Comparison of ENCODE assay signal across 19 cellular contexts in the genomic region with DNA sequence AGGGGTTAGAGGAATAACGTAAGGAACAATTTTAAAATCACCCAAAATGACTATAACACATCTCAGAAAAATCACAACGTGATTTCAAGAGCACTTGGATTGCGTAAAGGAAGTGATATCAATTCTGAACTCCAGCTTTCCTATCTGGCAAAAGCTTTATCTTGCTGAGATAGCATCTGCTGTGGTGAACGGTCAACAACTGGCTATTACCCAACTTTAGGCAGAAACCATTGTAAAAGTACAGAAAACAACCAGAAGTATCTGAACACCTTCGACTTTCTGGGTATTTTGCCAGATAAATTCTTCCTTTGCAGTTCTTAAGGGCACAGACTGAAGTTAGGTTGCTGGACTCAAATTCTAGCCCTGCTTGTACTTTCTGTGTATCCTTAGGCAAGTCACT. TPM values are rescaled to one million over a fixed set of nuclear protein-coding genes. Genes with fewer than 3 reads are reported as not detected.
DNase-seq lines count a peak whose midpoint lies in the region; ATAC-seq and TF ChIP-seq lines count a peak whose summit lies in the region.
"Had no signal": no experiment of that assay in that cellular context is flagged by ENCODE, and none has a peak within 500 bp of the region (broad histone marks: within the 10 kb centered on the region; RNA-seq: fewer than 3 reads in every experiment).

No MANE protein-coding gene starts in this region.

- peaks cover 0 to 4% (median 0%) of the 10 kb centered on the region in 9 donors for H3K36me3 ChIP-seq in heart left ventricle
- no peaks in the 10 kb centered on the region for H3K36me3 ChIP-seq in vagina
- H3K36me3 ChIP-seq: Peyer's patch, tibial artery had no signal

- no peak for TF ChIP-seq POLR2A in heart left ventricle (IDR thresholded peaks at IDR 0.05)
- no peak for TF ChIP-seq POLR2A in vagina (IDR thresholded peaks at IDR 0.05)

- ATAC-seq in heart left ventricle (peak in 2 of 4 donors; percentile 2 to 55), Right ventricle myocardium inferior (no peak), left lobe of liver (peak; percentile 15), GM18858 (IDR thresholded peaks at IDR 0.05; ENCODE audit: unreplicated experiment) (no peak), GM21528 (IDR thresholded peaks at IDR 0.05; ENCODE audit: low FRiP score, unreplicated experiment) (no peak)
- ATAC-seq: stimulated activated memory B cell treated with anti-CD40 and anti-IgM and Interleukin-4, amounts not matched to agents 10 μg/mL and 1 μg/mL and 100 μg/mL, for 72 hours had no signal

- WGBS in heart left ventricle, 4 donors, result 12 to 24% (median 17%) methylated on average over 5 of the region's 5 CpGs

- H3K27me3 ChIP-seq in heart left ventricle (no peaks in the 10 kb centered on the region), vagina (no peaks in the 10 kb centered on the region)
- H3K27me3 ChIP-seq: Peyer's patch, tibial artery had no signal

- TF ChIP-seq CTCF in heart left ventricle (IDR thresholded peaks at IDR 0.05), result no peak
- TF ChIP-seq CTCF in vagina (IDR thresholded peaks at IDR 0.05), result no peak

- DNase-seq in heart left ventricle (no peak), Right ventricle myocardium inferior (ENCODE audit: missing footprints) (no peak), amniotic epithelial cell (ENCODE audit: low read depth) (peak; percentile 92), left lobe of liver (ENCODE audit: low spot score) (no peak), vagina (ENCODE audit: extremely low spot score in 2 of 2) (no peak)
- no peak for DNase-seq in activated CD4-positive, alpha-beta T cell treated with anti-CD3 and anti-CD28 coated beads for 4 hours
- DNase-seq: activated CD4-positive, alpha-beta T cell treated with anti-CD3 and anti-CD28 coated beads, Interleukin-2, amount 50 U/mL, for 48 hours; activated T-cell treated with anti-CD3 and anti-CD28 coated beads, Interleukin-2, amount 50 U/mL, for 1 hour; DMS153; hippocampal formation; KG1; NCI-H2171; NCI-H774; Peyer's patch; tibial artery had no signal

- H3K4me3 ChIP-seq in heart left ventricle, result no peak overlapping the region
- no peak overlapping the region for H3K4me3 ChIP-seq in vagina
- H3K4me3 ChIP-seq: Peyer's patch, tibial artery had no signal

- intact Hi-C loops in heart left ventricle (cut with DNase I), result loop anchor here in 2 of 10 donors (5.0 kb wide), 2 partner anchors 42 to 67 kb away; no protein-coding TSS in a partner anchor
- intact Hi-C loops in Right ventricle myocardium inferior (cut with DNase I), result no loop called here
- intact Hi-C loops in vagina (cut with DNase I), result no loop called here

- H3K4me1 ChIP-seq in heart left ventricle (peaks cover 8 to 84% (median 71%) of the 10 kb centered on the region in 12 donors), vagina (peaks cover 7% of the 10 kb centered on the region)

- H3K9me3 ChIP-seq in heart left ventricle (peaks cover 0 to 11% (median 0%) of the 10 kb centered on the region in 12 donors), vagina (no peaks in the 10 kb centered on the region)
- H3K9me3 ChIP-seq: Peyer's patch, tibial artery had no signal

- peak overlapping the region; percentile 77 to 96 (median 87) for H3K27ac ChIP-seq in heart left ventricle
- H3K27ac ChIP-seq in vagina, result peak overlapping the region; percentile 49
- H3K27ac ChIP-seq: tibial artery had no signal

RNA-seq across cellular contexts. Expression of gene ABLIM3, which starts 9.2 kb away (rescaled TPM):
- total RNA-seq in heart left ventricle, result 100 to 1,000 TPM in 4 of 9 donors, 10 to 100 TPM in 5; 70.0 to 175 (median 97.8) TPM
- polyA plus RNA-seq in heart left ventricle, result 100 to 1,000 TPM in 1 of 2 donors, 10 to 100 TPM in 1; 43.2 to 103 TPM
- total RNA-seq in Right ventricle myocardium inferior, result 134 TPM
- 87.7 TPM for total RNA-seq in left lobe of liver
- total RNA-seq in vagina, result 50.8 TPM
- total RNA-seq: A673 had no signal
